ENCODE assay signal across 15 cellular contexts in genomic region chr3:128623762-128624176, GRCh38. TPM values are rescaled to one million over a fixed set of nuclear protein-coding genes. Genes with fewer than 3 reads are reported as not detected.
A peak's percentile ranks its signal among the peaks of the same experiment; 100 is the strongest.
DNase-seq lines count a peak whose midpoint lies in the region; ATAC-seq and TF ChIP-seq lines count a peak whose summit lies in the region.
"Had no signal": no experiment of that assay in that cellular context is flagged by ENCODE, and none has a peak within 500 bp of the region (broad histone marks: within the 10 kb centered on the region; RNA-seq: fewer than 3 reads in every experiment).

No MANE protein-coding gene starts in this region.

- peaks cover 94% of the 10 kb centered on the region for H3K36me3 ChIP-seq in adipocyte (ENCODE audit: control insufficient read depth, insufficient read depth, low read length, severe bottlenecking)
- peaks cover 9 to 99% (median 46%) of the 10 kb centered on the region in 9 donors for H3K36me3 ChIP-seq in heart right ventricle

- H3K4me1 ChIP-seq in adipocyte (ENCODE audit: control insufficient read depth, insufficient read depth, low read length) (peaks cover 30% of the 10 kb centered on the region), heart right ventricle (peaks cover 5 to 42% (median 28%) of the 10 kb centered on the region in 9 donors)

- H3K4me1 Mint-ChIP-seq in IgD-negative memory B cell, result peaks cover 8 to 10% (median 8%) of the 10 kb centered on the region in 3 donors
- H3K4me1 Mint-ChIP-seq in stimulated activated effector memory CD8-positive, alpha-beta T cell treated with anti-CD3 and anti-CD28 coated beads, Interleukin-12 subunit alpha, Interleukin-12 subunit beta, amount 100 ng/mL, for 72 hours, result peaks cover 48% of the 10 kb centered on the region

- 46 to 58% methylated on average over 7 of the region's 7 CpGs for WGBS in heart right ventricle, 2 donors

- peak overlapping the region in 2 of 3 donors; percentile 8 to 78 for H3K27ac Mint-ChIP-seq in IgD-negative memory B cell
- H3K27ac Mint-ChIP-seq in stimulated activated effector memory CD8-positive, alpha-beta T cell treated with anti-CD3 and anti-CD28 coated beads, Interleukin-12 subunit alpha, Interleukin-12 subunit beta, amount 100 ng/mL, for 72 hours, result peak overlapping the region; percentile 96
- H3K27ac Mint-ChIP-seq: WTC11 had no signal

- no peak for TF ChIP-seq CTCF in heart right ventricle (IDR thresholded peaks at IDR 0.05)

- peak in 5 of 8 donors; percentile 10 to 64 (median 26) for ATAC-seq in heart right ventricle
- no peak for ATAC-seq in stimulated activated effector memory CD8-positive, alpha-beta T cell treated with anti-CD3 and anti-CD28 coated beads, Interleukin-12 subunit alpha, Interleukin-12 subunit beta, amount 100 ng/mL, for 72 hours
- ATAC-seq in HG03039 (IDR thresholded peaks at IDR 0.05; ENCODE audit: unreplicated experiment), result no peak
- no peak for ATAC-seq in GM21367 (IDR thresholded peaks at IDR 0.05; ENCODE audit: unreplicated experiment)
- ATAC-seq: WTC11 had no signal

- no peaks in the 10 kb centered on the region for H3K27me3 ChIP-seq in adipocyte (replicated peaks; ENCODE audit: control insufficient read depth, insufficient read depth, low read length)
- H3K27me3 ChIP-seq in heart right ventricle, result no peaks in the 10 kb centered on the region
- H3K27me3 ChIP-seq: tibial nerve had no signal

- no peak overlapping the region for H3K4me3 ChIP-seq in adipocyte (ENCODE audit: low read length)
- no peak overlapping the region for H3K4me3 ChIP-seq in heart right ventricle
- H3K4me3 ChIP-seq: tibial nerve had no signal

- H3K9ac ChIP-seq in adipocyte (ENCODE audit: low read length), result peak overlapping the region; percentile 43

- peak overlapping the region in 1 of 4 donors; percentile 43 for H3K4me3 Mint-ChIP-seq in IgD-negative memory B cell
- H3K4me3 Mint-ChIP-seq in stimulated activated effector memory CD8-positive, alpha-beta T cell treated with anti-CD3 and anti-CD28 coated beads, Interleukin-12 subunit alpha, Interleukin-12 subunit beta, amount 100 ng/mL, for 72 hours, result no peak overlapping the region
- H3K4me3 Mint-ChIP-seq: endodermal cell, immature natural killer cell, WTC11 had no signal

- H3K27me3 Mint-ChIP-seq in IgD-negative memory B cell, result no peaks in the 10 kb centered on the region

- peak overlapping the region in 7 of 10 donors; percentile 9 to 72 (median 32) for H3K27ac ChIP-seq in heart right ventricle

- DNase-seq in adipocyte (ENCODE audit: low read depth) (peak; percentile 30), heart right ventricle (no peak), middle frontal gyrus (ENCODE audit: extremely low spot score, low spot score) (no peak)
- DNase-seq in stimulated activated effector memory CD8-positive, alpha-beta T cell treated with anti-CD3 and anti-CD28 coated beads, Interleukin-12 subunit alpha, Interleukin-12 subunit beta, amount 100 ng/mL, for 72 hours (ENCODE audit: low spot score in 2 of 2), result no peak
- DNase-seq: activated gamma-delta T cell treated with Interleukin-2 at 50 U/mL for 16 hours; DND-41; endodermal cell; immature natural killer cell; NCI-H2081 treated with DMSO at 0.1 percent for 48 hours; stimulated activated CD4-positive, alpha-beta T cell treated with anti-CD3 and anti-CD28 coated beads, Interleukin-4, amount 100 ng/mL, for 1 hour had no signal

- H3K9me3 ChIP-seq in adipocyte (ENCODE audit: control insufficient read depth, low read length) (no peaks in the 10 kb centered on the region), heart right ventricle (no peaks in the 10 kb centered on the region)
- H3K9me3 ChIP-seq: tibial nerve had no signal

- H3K9me3 Mint-ChIP-seq in IgD-negative memory B cell, result peaks cover 0 to 1% (median 0%) of the 10 kb centered on the region in 3 donors
- H3K9me3 Mint-ChIP-seq in stimulated activated effector memory CD8-positive, alpha-beta T cell treated with anti-CD3 and anti-CD28 coated beads, Interleukin-12 subunit alpha, Interleukin-12 subunit beta, amount 100 ng/mL, for 72 hours, result no peaks in the 10 kb centered on the region
- H3K9me3 Mint-ChIP-seq: endodermal cell, immature natural killer cell, WTC11 had no signal

- peaks cover 4% of the 10 kb centered on the region for H3K36me3 Mint-ChIP-seq in IgD-negative memory B cell
- peaks cover 100% of the 10 kb centered on the region for H3K36me3 Mint-ChIP-seq in stimulated activated effector memory CD8-positive, alpha-beta T cell treated with anti-CD3 and anti-CD28 coated beads, Interleukin-12 subunit alpha, Interleukin-12 subunit beta, amount 100 ng/mL, for 72 hours

- intact Hi-C loops in heart right ventricle (cut with DNase I), result no loop called here

RNA-seq across cellular contexts. Expression of gene RPN1, which starts 26.8 kb away (rescaled TPM):
- polyA plus RNA-seq in IgD-negative memory B cell (172 TPM), heart right ventricle (100 to 1,000 TPM in 1 of 2 donors, 10 to 100 TPM in 1; 44.3 to 238 TPM)
- 100 to 1,000 TPM in 3 of 10 donors, 10 to 100 TPM in 7; 74.9 to 170 (median 83.6) TPM for total RNA-seq in heart right ventricle

Comparison
In these comparisons a context has a peak if more than half of its experiments do, and no peak if none do; other contexts are left out.
1. ATAC-seq: peak in heart right ventricle (5 of 8); none in stimulated activated effector memory CD8-positive, alpha-beta T cell treated with anti-CD3 and anti-CD28 coated beads, Interleukin-12 subunit alpha, Interleukin-12 subunit beta, amount 100 ng/mL, for 72 hours (single experiment), HG03039 (single experiment) and GM21367 (single experiment).